Comparison of ENCODE assay signal across 7 cellular contexts in genomic region chr10:74585231-74586087, GRCh38.
A peak's percentile ranks its signal among the peaks of the same experiment; 100 is the strongest.
DNase-seq lines count a peak whose midpoint lies in the region; ATAC-seq lines count a peak whose summit lies in the region.

No MANE protein-coding gene starts in this region.

- ATAC-seq in GM18861 (IDR thresholded peaks at IDR 0.05; ENCODE audit: unreplicated experiment): peak; percentile 56
- ATAC-seq in HG02870 (IDR thresholded peaks at IDR 0.05; ENCODE audit: unreplicated experiment): peak; percentile 74

- DNase-seq in NCI-H2171 treated with DMSO at 0.1 percent for 48 hours (lab: John Stamatoyannopoulos, UW) (peak; percentile 95), iPS-NIHi11 (ENCODE audit: low spot score) (peak; percentile 11), RKO (ENCODE audit: low spot score) (no peak)
- DNase-seq in activated effector memory CD4-positive, alpha-beta T cell treated with Interleukin-2 at 50 U/mL for 16 hours: peak; percentile 16
- DNase-seq in stimulated activated CD4-positive, alpha-beta T cell treated with anti-CD3 and anti-CD28 coated beads, Interleukin-2, amount 100 ng/mL, for 24 hours: peak; percentile 56 to 58
